In genomic region chr2:210210185-210210584, GRCh38 we compare ENCODE assay signal across 2 cellular contexts.
A peak's percentile ranks its signal among the peaks of the same experiment; 100 is the strongest.
TF ChIP-seq lines count a peak whose summit lies in the region.

No MANE protein-coding gene starts in this region.

TF ChIP-seq in HepG2, 621 proteins besides CTCF, POLR2A, EP300 and RAD21:
- TF ChIP-seq MIER3 (CRISPR knock-in tag; IDR thresholded peaks at IDR 0.05; ENCODE audit: borderline replicate concordance): no peak
- TF ChIP-seq DR1 (CRISPR knock-in tag; IDR thresholded peaks at IDR 0.05): no peak
- peak; percentile 59 to 66; a peak in 3 of 4 replicates for TF ChIP-seq MAFK (conservative IDR thresholded peaks at IDR 0.05 in 1 of 2, IDR thresholded peaks at IDR 0.05 in 1 of 2; ENCODE audit: low read length in 2 of 2)
- peak; percentile 50; the same call in 1 of the 2 replicates for TF ChIP-seq MAFF (IDR thresholded peaks at IDR 0.05; ENCODE audit: low read depth, low read length)
- no peak for TF ChIP-seq ZBTB2 (CRISPR knock-in tag; IDR thresholded peaks at IDR 0.05; ENCODE audit: low read depth)

TF ChIP-seq in K562, 482 proteins besides CTCF, POLR2A, EP300 and RAD21:
- TF ChIP-seq ZNF316 (IDR thresholded peaks at IDR 0.05): 0 out of 2 replicates have a peak, but pooled peaks have one; percentile 10
- TF ChIP-seq ZNF121 (CRISPR knock-in tag; conservative IDR thresholded peaks at IDR 0.05): no peak
- TF ChIP-seq RFX7 (CRISPR knock-in tag; IDR thresholded peaks at IDR 0.05): no peak
- no peak for TF ChIP-seq ZSCAN32 (CRISPR knock-in tag; IDR thresholded peaks at IDR 0.05)
- no peak for TF ChIP-seq PHTF2 (CRISPR knock-in tag; IDR thresholded peaks at IDR 0.05)
- TF ChIP-seq NRF1 (conservative IDR thresholded peaks at IDR 0.05 in 1 of 2, IDR thresholded peaks at IDR 0.05 in 1 of 2): no peak
- 0 out of 2 replicates have a peak, but pooled peaks have one; percentile 16 for TF ChIP-seq C11orf30 (IDR thresholded peaks at IDR 0.05; ENCODE audit: low read depth)
- no peak for TF ChIP-seq ZNF740 (CRISPR knock-in tag; IDR thresholded peaks at IDR 0.05)
- TF ChIP-seq ZNF740 (tag; IDR thresholded peaks at IDR 0.05): no peak
- no peak for TF ChIP-seq ZNF668 (CRISPR knock-in tag; IDR thresholded peaks at IDR 0.05)
- no peak for TF ChIP-seq THAP12 (CRISPR knock-in tag; IDR thresholded peaks at IDR 0.05)
- TF ChIP-seq CBX3 (IDR thresholded peaks at IDR 0.05; ENCODE audit: borderline replicate concordance in 1 of 2, low read length in 2 of 2): no peak
- TF ChIP-seq, protein P1, sequence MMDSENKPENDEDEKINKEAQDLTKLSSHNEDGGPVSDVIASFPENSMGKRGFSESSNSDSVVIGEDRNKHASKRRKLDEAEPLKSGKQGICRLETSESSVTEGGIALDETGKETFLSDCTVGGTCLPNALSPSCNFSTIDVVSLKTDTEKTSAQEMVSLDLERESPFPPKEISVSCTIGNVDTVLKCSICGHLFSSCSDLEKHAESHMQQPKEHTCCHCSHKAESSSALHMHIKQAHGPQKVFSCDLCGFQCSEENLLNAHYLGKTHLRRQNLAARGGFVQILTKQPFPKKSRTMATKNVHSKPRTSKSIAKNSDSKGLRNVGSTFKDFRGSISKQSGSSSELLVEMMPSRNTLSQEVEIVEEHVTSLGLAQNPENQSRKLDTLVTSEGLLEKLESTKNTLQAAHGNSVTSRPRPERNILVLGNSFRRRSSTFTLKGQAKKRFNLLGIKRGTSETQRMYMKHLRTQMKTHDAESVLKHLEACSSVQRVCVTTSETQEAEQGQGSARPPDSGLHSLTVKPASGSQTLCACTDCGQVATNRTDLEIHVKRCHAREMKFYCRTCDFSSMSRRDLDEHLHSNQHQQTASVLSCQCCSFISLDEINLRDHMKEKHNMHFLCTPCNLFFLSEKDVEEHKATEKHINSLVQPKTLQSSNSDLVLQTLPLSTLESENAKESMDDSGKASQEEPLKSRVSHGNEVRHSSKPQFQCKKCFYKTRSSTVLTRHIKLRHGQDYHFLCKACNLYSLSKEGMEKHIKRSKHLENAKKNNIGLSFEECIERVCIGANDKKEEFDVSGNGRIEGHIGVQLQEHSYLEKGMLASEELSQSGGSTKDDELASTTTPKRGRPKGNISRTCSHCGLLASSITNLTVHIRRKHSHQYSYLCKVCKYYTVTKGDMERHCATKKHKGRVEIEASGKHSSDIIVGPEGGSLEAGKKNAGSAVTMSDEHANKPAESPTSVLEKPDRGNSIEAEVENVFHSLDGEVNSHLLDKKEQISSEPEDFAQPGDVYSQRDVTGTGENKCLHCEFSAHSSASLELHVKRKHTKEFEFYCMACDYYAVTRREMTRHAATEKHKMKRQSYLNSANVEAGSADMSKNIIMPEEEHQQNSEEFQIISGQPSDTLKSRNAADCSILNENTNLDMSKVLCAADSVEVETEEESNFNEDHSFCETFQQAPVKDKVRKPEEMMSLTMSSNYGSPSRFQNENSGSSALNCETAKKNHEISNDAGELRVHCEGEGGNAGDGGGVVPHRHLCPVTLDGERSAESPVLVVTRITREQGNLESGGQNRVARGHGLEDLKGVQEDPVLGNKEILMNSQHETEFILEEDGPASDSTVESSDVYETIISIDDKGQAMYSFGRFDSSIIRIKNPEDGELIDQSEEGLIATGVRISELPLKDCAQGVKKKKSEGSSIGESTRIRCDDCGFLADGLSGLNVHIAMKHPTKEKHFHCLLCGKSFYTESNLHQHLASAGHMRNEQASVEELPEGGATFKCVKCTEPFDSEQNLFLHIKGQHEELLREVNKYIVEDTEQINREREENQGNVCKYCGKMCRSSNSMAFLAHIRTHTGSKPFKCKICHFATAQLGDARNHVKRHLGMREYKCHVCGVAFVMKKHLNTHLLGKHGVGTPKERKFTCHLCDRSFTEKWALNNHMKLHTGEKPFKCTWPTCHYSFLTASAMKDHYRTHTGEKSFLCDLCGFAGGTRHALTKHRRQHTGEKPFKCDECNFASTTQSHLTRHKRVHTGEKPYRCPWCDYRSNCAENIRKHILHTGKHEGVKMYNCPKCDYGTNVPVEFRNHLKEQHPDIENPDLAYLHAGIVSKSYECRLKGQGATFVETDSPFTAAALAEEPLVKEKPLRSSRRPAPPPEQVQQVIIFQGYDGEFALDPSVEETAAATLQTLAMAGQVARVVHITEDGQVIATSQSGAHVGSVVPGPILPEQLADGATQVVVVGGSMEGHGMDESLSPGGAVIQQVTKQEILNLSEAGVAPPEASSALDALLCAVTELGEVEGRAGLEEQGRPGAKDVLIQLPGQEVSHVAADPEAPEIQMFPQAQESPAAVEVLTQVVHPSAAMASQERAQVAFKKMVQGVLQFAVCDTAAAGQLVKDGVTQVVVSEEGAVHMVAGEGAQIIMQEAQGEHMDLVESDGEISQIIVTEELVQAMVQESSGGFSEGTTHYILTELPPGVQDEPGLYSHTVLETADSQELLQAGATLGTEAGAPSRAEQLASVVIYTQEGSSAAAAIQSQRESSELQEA (IDR thresholded peaks at IDR 0.05; ENCODE audit: low read depth): no peak
- no peak for TF ChIP-seq MTA1 (IDR thresholded peaks at IDR 0.05; ENCODE audit: borderline replicate concordance)
- TF ChIP-seq MYC (IDR thresholded peaks at IDR 0.05; ENCODE audit: low read depth, low read length): no peak
- TF ChIP-seq MYC (CRISPR knock-in tag; IDR thresholded peaks at IDR 0.05; ENCODE audit: borderline replicate concordance, low read depth): no peak
